31 cellular contexts compared by ENCODE assay signal in genomic region chrX:136650811-136651210, GRCh38. TPM values are rescaled to one million over a fixed set of nuclear protein-coding genes. Genes with fewer than 3 reads are reported as not detected.
DNase-seq lines count a peak whose midpoint lies in the region; ATAC-seq, FAIRE-seq and TF ChIP-seq lines count a peak whose summit lies in the region.
"Had no signal": no experiment of that assay in that cellular context is flagged by ENCODE, and none has a peak within 500 bp of the region (broad histone marks: within the 10 kb centered on the region; RNA-seq: fewer than 3 reads in every experiment).

No MANE protein-coding gene starts in this region.

- FAIRE-seq in astrocyte (lab: Jason Lieb, UNC) = peak; percentile 17
- FAIRE-seq: GM18507, GM19239 had no signal

- POLR2A ChIA-PET in activated CD4-positive, alpha-beta T cell treated with anti-CD3 and anti-CD28 coated beads, Interleukin-2, amount 10 ng/mL, durations not matched to agents 7 days and 5 days (lab: Charles Lee) = interaction anchor here (1.0 to 1.1 kb wide), 2 partner anchors 16 to 76 kb away, joined by 4 to 16 read pairs; no protein-coding TSS in a partner anchor
- POLR2A ChIA-PET in CD4-positive, alpha-beta memory T cell (lab: Charles Lee; ENCODE audit: partially characterized antibody) = interaction anchor here (0.6 to 7.5 kb wide), 19 partner anchors 9 to 229 kb away, joined by 3 to 148 read pairs (median 28); partner anchors contain the start of gene RBMX
- POLR2A ChIA-PET in activated CD4-positive, alpha-beta memory T cell treated with anti-CD3 and anti-CD28 coated beads for 36 hours (lab: Charles Lee) = interaction anchor here (1.1 to 5.6 kb wide), 8 partner anchors 9 to 229 kb away, joined by 3 to 61 read pairs (median 17); partner anchors contain the start of gene RBMX

- no peak overlapping the region for H2AFZ ChIP-seq in astrocyte (ENCODE audit: low read depth, low read length)

- peaks cover 79% of the 10 kb centered on the region for H3K36me3 Mint-ChIP-seq in activated CD4-positive, alpha-beta T cell treated with anti-CD3 and anti-CD28 coated beads, Interleukin-2, amount 10 ng/mL, durations not matched to agents 7 days and 5 days (ENCODE audit: low read depth)
- peaks cover 68 to 76% of the 10 kb centered on the region in 2 donors for H3K36me3 Mint-ChIP-seq in CD4-positive, alpha-beta memory T cell
- peaks cover 77% of the 10 kb centered on the region for H3K36me3 Mint-ChIP-seq in activated CD4-positive, alpha-beta memory T cell treated with anti-CD3 and anti-CD28 coated beads for 36 hours
- no peaks in the 10 kb centered on the region for H3K36me3 Mint-ChIP-seq in astrocyte (ENCODE audit: low read depth, unreplicated experiment)
- H3K36me3 Mint-ChIP-seq: natural killer cell had no signal

- no peak overlapping the region for H3K9ac ChIP-seq in astrocyte (ENCODE audit: low read length)

- no peaks in the 10 kb centered on the region for H4K20me1 ChIP-seq in astrocyte (ENCODE audit: insufficient read depth, low read length)

- H3K79me2 ChIP-seq in astrocyte (ENCODE audit: insufficient read depth, low read length) = no peaks in the 10 kb centered on the region

- no peaks in the 10 kb centered on the region for H3K27me3 Mint-ChIP-seq in activated CD4-positive, alpha-beta T cell treated with anti-CD3 and anti-CD28 coated beads, Interleukin-2, amount 10 ng/mL, durations not matched to agents 7 days and 5 days
- no peaks in the 10 kb centered on the region for H3K27me3 Mint-ChIP-seq in CD4-positive, alpha-beta memory T cell
- H3K27me3 Mint-ChIP-seq in activated CD4-positive, alpha-beta memory T cell treated with anti-CD3 and anti-CD28 coated beads for 36 hours = no peaks in the 10 kb centered on the region
- H3K27me3 Mint-ChIP-seq in astrocyte (ENCODE audit: low read depth, unreplicated experiment) = no peaks in the 10 kb centered on the region
- H3K27me3 Mint-ChIP-seq: IgD-negative memory B cell, progenitor cell of endocrine pancreas had no signal

- no peaks in the 10 kb centered on the region for H3K9me3 ChIP-seq in CD4-positive, alpha-beta memory T cell (ENCODE audit: control insufficient read depth in 1 of 2, low read length in 2 of 2)
- H3K9me3 ChIP-seq in astrocyte (ENCODE audit: insufficient read depth, low read depth, low read length) = no peaks in the 10 kb centered on the region
- H3K9me3 ChIP-seq: right lobe of liver, spleen, tibial artery had no signal

- TF ChIP-seq CTCF in astrocyte (IDR thresholded peaks at IDR 0.05; ENCODE audit: insufficient read depth, low read depth, low read length) = no peak

- intact Hi-C loops in CD4-positive, alpha-beta memory T cell (cut with micrococcal nuclease) = loop anchor here (1.0 kb wide), 1 partner anchor 8 kb away; no protein-coding TSS in a partner anchor
- intact Hi-C loops in activated CD4-positive, alpha-beta memory T cell treated with anti-CD3 and anti-CD28 coated beads for 36 hours (cut with micrococcal nuclease) = loop anchor here (10.0 kb wide), 1 partner anchor 156 kb away; the partner anchor contains the start of gene HTATSF1

- peak overlapping the region; percentile 84 for H3K27ac Mint-ChIP-seq in activated CD4-positive, alpha-beta T cell treated with anti-CD3 and anti-CD28 coated beads, Interleukin-2, amount 10 ng/mL, durations not matched to agents 7 days and 5 days
- H3K27ac Mint-ChIP-seq in CD4-positive, alpha-beta memory T cell = peak overlapping the region; percentile 48 to 95 (median 73)
- H3K27ac Mint-ChIP-seq in activated CD4-positive, alpha-beta memory T cell treated with anti-CD3 and anti-CD28 coated beads for 36 hours = peak overlapping the region; percentile 99
- no peak overlapping the region for H3K27ac Mint-ChIP-seq in astrocyte (ENCODE audit: unreplicated experiment)
- H3K27ac Mint-ChIP-seq: endodermal cell, HFFc6, IgD-negative memory B cell, immature natural killer cell, natural killer cell, progenitor cell of endocrine pancreas had no signal

- peaks cover 52% of the 10 kb centered on the region for H3K4me1 ChIP-seq in CD4-positive, alpha-beta memory T cell (ENCODE audit: insufficient read depth, low read length)
- H3K4me1 ChIP-seq in astrocyte (ENCODE audit: insufficient read depth, low read length) = no peaks in the 10 kb centered on the region
- H3K4me1 ChIP-seq: right lobe of liver, spleen, tibial artery had no signal

- H3K36me3 ChIP-seq in CD4-positive, alpha-beta memory T cell (ENCODE audit: insufficient read depth, low read length) = peaks cover 50% of the 10 kb centered on the region
- no peaks in the 10 kb centered on the region for H3K36me3 ChIP-seq in astrocyte (ENCODE audit: insufficient read depth, low read length)
- H3K36me3 ChIP-seq: right lobe of liver, spleen, tibial artery had no signal

- DNase-seq in activated CD4-positive, alpha-beta T cell treated with anti-CD3 and anti-CD28 coated beads, Interleukin-2, amount 10 ng/mL, durations not matched to agents 7 days and 5 days = no peak
- no peak for DNase-seq in activated CD4-positive, alpha-beta T cell treated with anti-CD3 and anti-CD28 coated beads, Interleukin-2, amount 50 U/mL, for 1 hour
- no peak for DNase-seq in CD4-positive, alpha-beta memory T cell
- DNase-seq in activated CD4-positive, alpha-beta memory T cell treated with anti-CD3 and anti-CD28 coated beads for 36 hours = no peak
- DNase-seq in astrocyte (ENCODE audit: low read depth) = no peak
- no peak for DNase-seq in NCI-H2081 (lab: John Stamatoyannopoulos, UW)
- no peak for DNase-seq in stimulated activated naive CD4-positive, alpha-beta T cell (lab: John Stamatoyannopoulos, UW)
- DNase-seq: activated CD4-positive, alpha-beta T cell treated with anti-CD3 and anti-CD28 coated beads for 48 hours; AML-193; EL; endodermal cell; GOT3; HFFc6; immature natural killer cell; left cardiac atrium; natural killer cell; NCI-H146; NCI-H748 treated with DMSO at 0.1 percent for 48 hours; nucleus accumbens; right lobe of liver; spleen; stimulated activated CD4-positive, alpha-beta T cell treated with anti-CD3 and anti-CD28 coated beads, Interleukin-2, amount 100 ng/mL, for 24 hours; tibial artery had no signal

- H3K4me2 ChIP-seq in astrocyte (ENCODE audit: low read length) = no peak overlapping the region

- peak overlapping the region; percentile 84 for H3K4me3 ChIP-seq in CD4-positive, alpha-beta memory T cell (ENCODE audit: low read length in 2 of 2)
- H3K4me3 ChIP-seq in astrocyte (ENCODE audit: insufficient read depth, low read depth, low read length) = no peak overlapping the region
- H3K4me3 ChIP-seq: lung, right lobe of liver, tibial artery had no signal

- no peak for ATAC-seq in SK-N-SH treated with all-trans-retinoic acid at 6 μM for 48 hours
- ATAC-seq: left cardiac atrium, natural killer cell, right lobe of liver had no signal

- CTCF ChIA-PET in activated CD4-positive, alpha-beta T cell treated with anti-CD3 and anti-CD28 coated beads, Interleukin-2, amount 10 ng/mL, durations not matched to agents 7 days and 5 days (lab: Charles Lee) = interaction anchor here (1.0 to 1.6 kb wide), 4 partner anchors 8 to 69 kb away, joined by 3 to 7 read pairs (median 4); no protein-coding TSS in a partner anchor
- CTCF ChIA-PET in CD4-positive, alpha-beta memory T cell (lab: Charles Lee; ENCODE audit: partially characterized antibody) = interaction anchor here (0.9 to 4.5 kb wide), 5 partner anchors 8 to 43 kb away, joined by 3 to 30 read pairs (median 8); no protein-coding TSS in a partner anchor
- CTCF ChIA-PET in activated CD4-positive, alpha-beta memory T cell treated with anti-CD3 and anti-CD28 coated beads for 36 hours (lab: Charles Lee) = interaction anchor here (0.6 to 2.1 kb wide), 3 partner anchors 38 to 44 kb away, joined by 3 to 5 read pairs (median 3); no protein-coding TSS in a partner anchor

- H3K27me3 ChIP-seq in CD4-positive, alpha-beta memory T cell (ENCODE audit: insufficient read depth, low read length) = no peaks in the 10 kb centered on the region
- no peaks in the 10 kb centered on the region for H3K27me3 ChIP-seq in astrocyte (ENCODE audit: insufficient read depth, low read length)
- H3K27me3 ChIP-seq: spleen, tibial artery had no signal

- H3K27ac ChIP-seq in CD4-positive, alpha-beta memory T cell (ENCODE audit: low read depth, low read length) = peak overlapping the region; percentile 82
- no peak overlapping the region for H3K27ac ChIP-seq in astrocyte (ENCODE audit: low read depth, low read length)
- H3K27ac ChIP-seq: right lobe of liver, tibial artery had no signal

- H3K4me1 Mint-ChIP-seq in activated CD4-positive, alpha-beta T cell treated with anti-CD3 and anti-CD28 coated beads, Interleukin-2, amount 10 ng/mL, durations not matched to agents 7 days and 5 days = peaks cover 48% of the 10 kb centered on the region
- H3K4me1 Mint-ChIP-seq in CD4-positive, alpha-beta memory T cell = peaks cover 28 to 69% (median 36%) of the 10 kb centered on the region in 4 donors
- peaks cover 50% of the 10 kb centered on the region for H3K4me1 Mint-ChIP-seq in activated CD4-positive, alpha-beta memory T cell treated with anti-CD3 and anti-CD28 coated beads for 36 hours (ENCODE audit: low read depth)
- H3K4me1 Mint-ChIP-seq in astrocyte (ENCODE audit: low read depth, unreplicated experiment) = no peaks in the 10 kb centered on the region
- H3K4me1 Mint-ChIP-seq: endodermal cell, IgD-negative memory B cell had no signal

- H3K9me3 Mint-ChIP-seq in activated CD4-positive, alpha-beta T cell treated with anti-CD3 and anti-CD28 coated beads, Interleukin-2, amount 10 ng/mL, durations not matched to agents 7 days and 5 days = no peaks in the 10 kb centered on the region
- H3K9me3 Mint-ChIP-seq in CD4-positive, alpha-beta memory T cell = no peaks in the 10 kb centered on the region
- H3K9me3 Mint-ChIP-seq in activated CD4-positive, alpha-beta memory T cell treated with anti-CD3 and anti-CD28 coated beads for 36 hours = no peaks in the 10 kb centered on the region
- peaks cover 3% of the 10 kb centered on the region for H3K9me3 Mint-ChIP-seq in astrocyte (ENCODE audit: unreplicated experiment)
- H3K9me3 Mint-ChIP-seq: HFFc6, immature natural killer cell, natural killer cell had no signal

- peak overlapping the region; percentile 98 for H3K4me3 Mint-ChIP-seq in activated CD4-positive, alpha-beta T cell treated with anti-CD3 and anti-CD28 coated beads, Interleukin-2, amount 10 ng/mL, durations not matched to agents 7 days and 5 days
- H3K4me3 Mint-ChIP-seq in CD4-positive, alpha-beta memory T cell = peak overlapping the region; percentile 89 to 99 (median 97)
- H3K4me3 Mint-ChIP-seq in activated CD4-positive, alpha-beta memory T cell treated with anti-CD3 and anti-CD28 coated beads for 36 hours = peak overlapping the region; percentile 93
- no peak overlapping the region for H3K4me3 Mint-ChIP-seq in astrocyte (ENCODE audit: unreplicated experiment)
- H3K4me3 Mint-ChIP-seq: endodermal cell, HFFc6, immature natural killer cell, natural killer cell had no signal

TF ChIP-seq in SK-N-SH treated with all-trans-retinoic acid at 6 μM for 48 hours, 23 proteins besides CTCF, POLR2A, EP300 and RAD21 (continues in another document):
- TF ChIP-seq ZNF8 (CRISPR knock-in tag; IDR thresholded peaks at IDR 0.05) = no peak

RNA-seq across cellular contexts. Expression of gene CD40LG, which starts 2.9 kb away (rescaled TPM):
- total RNA-seq in activated CD4-positive, alpha-beta T cell treated with anti-CD3 and anti-CD28 coated beads, Interleukin-2, amount 10 ng/mL, durations not matched to agents 7 days and 5 days = 100 to 1,000 TPM; 114 to 139 TPM
- 10 to 100 TPM; 68.4 to 75.0 TPM for total RNA-seq in CD4-positive, alpha-beta memory T cell
- 100 to 1,000 TPM; 109 to 137 TPM for polyA plus RNA-seq in CD4-positive, alpha-beta memory T cell
- total RNA-seq in activated CD4-positive, alpha-beta memory T cell treated with anti-CD3 and anti-CD28 coated beads for 36 hours = 100 to 1,000 TPM; 153 to 155 TPM
- not detected in 2 replicates for total RNA-seq in astrocyte
- total RNA-seq: A673, endodermal cell, HFFc6, progenitor cell of endocrine pancreas, RPMI7951 had no signal

Comparison
In these comparisons a context has a peak if more than half of its experiments do, and no peak if none do; other contexts are left out.
1. RNA of gene CD40LG, which starts 2.9 kb away (total RNA-seq): 153 to 155 TPM in activated CD4-positive, alpha-beta memory T cell treated with anti-CD3 and anti-CD28 coated beads for 36 hours, 114 to 139 TPM in activated CD4-positive, alpha-beta T cell treated with anti-CD3 and anti-CD28 coated beads, Interleukin-2, amount 10 ng/mL, durations not matched to agents 7 days and 5 days and 68.4 to 75.0 TPM in CD4-positive, alpha-beta memory T cell; not detected in astrocyte; every median in the first group is over 10 times any median in the second.